Comparison of ENCODE assay signal across 14 cellular contexts in genomic region chr1:61210435-61211012, GRCh38.
DNase-seq lines count a peak whose midpoint lies in the region; ATAC-seq and TF ChIP-seq lines count a peak whose summit lies in the region.
"Had no signal": no experiment of that assay in that cellular context is flagged by ENCODE, and none has a peak within 500 bp of the region (broad histone marks: within the 10 kb centered on the region; RNA-seq: fewer than 3 reads in every experiment).

No MANE protein-coding gene starts in this region.

- peak; percentile 10 for ATAC-seq in left ventricle myocardium superior
- no peak for ATAC-seq in right cardiac atrium
- ATAC-seq in left colon, result peak; percentile 45
- no peak for ATAC-seq in HG02678 (IDR thresholded peaks at IDR 0.05; ENCODE audit: unreplicated experiment)
- ATAC-seq in HG03378 (IDR thresholded peaks at IDR 0.05; ENCODE audit: unreplicated experiment), result no peak
- ATAC-seq: activated CD8-positive, alpha-beta T cell treated with anti-CD3 and anti-CD28 coated beads, Interleukin-2, amount 10 ng/mL, durations not matched to agents 7 days and 5 days had no signal

- H3K27me3 ChIP-seq in right cardiac atrium (ENCODE audit: control insufficient read depth, insufficient read depth) (no peaks in the 10 kb centered on the region), ascending aorta (no peaks in the 10 kb centered on the region)

- peaks cover 0 to 2% (median 0%) of the 10 kb centered on the region in 3 donors for H3K27me3 Mint-ChIP-seq in CD14-positive monocyte (ENCODE audit: low read depth in 3 of 3)

- peaks cover 0 to 11% of the 10 kb centered on the region in 2 donors for H3K36me3 Mint-ChIP-seq in CD14-positive monocyte

- H3K27ac ChIP-seq in right cardiac atrium (ENCODE audit: low read length) (no peak overlapping the region), ascending aorta (peak overlapping the region; percentile 51 to 58)

- H3K9me3 ChIP-seq in right cardiac atrium (ENCODE audit: control insufficient read depth, low read length) (no peaks in the 10 kb centered on the region), ascending aorta (peaks cover 0 to 4% of the 10 kb centered on the region in 2 donors)

- TF ChIP-seq CTCF in ascending aorta (IDR thresholded peaks at IDR 0.05), result peak in 1 of 3 experiments; percentile 29
- TF ChIP-seq CTCF in CD14-positive monocyte (IDR thresholded peaks at IDR 0.05), result no peak

- 93% methylated on average over 2 of the region's 2 CpGs for WGBS in right cardiac atrium

- no peak overlapping the region for H3K27ac Mint-ChIP-seq in CD14-positive monocyte
- H3K27ac Mint-ChIP-seq: activated CD8-positive, alpha-beta T cell treated with anti-CD3 and anti-CD28 coated beads, Interleukin-2, amount 10 ng/mL, durations not matched to agents 7 days and 5 days had no signal

- H3K4me1 Mint-ChIP-seq in CD14-positive monocyte, result no peaks in the 10 kb centered on the region

- intact Hi-C loops in left ventricle myocardium superior (cut with micrococcal nuclease), result no loop called here
- intact Hi-C loops in right cardiac atrium (cut with DNase I), result no loop called here
- intact Hi-C loops in ascending aorta (cut with DNase I), result no loop called here
- intact Hi-C loops in left colon (cut with DNase I, micrococcal nuclease), result no loop called here
- intact Hi-C loops in CD14-positive monocyte (cut with micrococcal nuclease), result no loop called here

- no peak overlapping the region for H3K4me3 Mint-ChIP-seq in CD14-positive monocyte
- H3K4me3 Mint-ChIP-seq: activated CD8-positive, alpha-beta T cell treated with anti-CD3 and anti-CD28 coated beads, Interleukin-2, amount 10 ng/mL, durations not matched to agents 7 days and 5 days had no signal

- H3K4me1 ChIP-seq in right cardiac atrium (ENCODE audit: control insufficient read depth, insufficient read depth, low read length), result peaks cover 5% of the 10 kb centered on the region
- H3K4me1 ChIP-seq in ascending aorta, result peaks cover 6 to 43% of the 10 kb centered on the region in 2 donors

- H3K9me3 Mint-ChIP-seq in CD14-positive monocyte, result no peaks in the 10 kb centered on the region

- H3K4me3 ChIP-seq in right cardiac atrium (ENCODE audit: low read length), result no peak overlapping the region
- peak overlapping the region in 1 of 2 donors; percentile 11 for H3K4me3 ChIP-seq in ascending aorta

- no peaks in the 10 kb centered on the region for H3K36me3 ChIP-seq in ascending aorta

- DNase-seq in left ventricle myocardium superior (no peak), right cardiac atrium (no peak), ascending aorta (ENCODE audit: low spot score in 2 of 2) (no peak), left colon (no peak), CD14-positive monocyte (ENCODE audit: low spot score) (no peak), RPMI8226 (no peak)
- DNase-seq: activated CD8-positive, alpha-beta T cell treated with anti-CD3 and anti-CD28 coated beads, Interleukin-2, amount 10 ng/mL, durations not matched to agents 7 days and 5 days; activated gamma-delta T cell treated with Interleukin-2 at 50 U/mL for 16 hours; DMS79; NCI-H1436; NCI-H510A; SHP77 treated with DMSO at 0.1 percent for 48 hours had no signal

Comparison
In these comparisons a context has a peak if more than half of its experiments do, and no peak if none do; other contexts are left out.
1. ATAC-seq: peak in left ventricle myocardium superior (single experiment) and left colon (single experiment); none in right cardiac atrium (0 of 2), HG02678 (single experiment) and HG03378 (single experiment).